Comparison of ENCODE assay signal across 8 cellular contexts in the genomic region with DNA sequence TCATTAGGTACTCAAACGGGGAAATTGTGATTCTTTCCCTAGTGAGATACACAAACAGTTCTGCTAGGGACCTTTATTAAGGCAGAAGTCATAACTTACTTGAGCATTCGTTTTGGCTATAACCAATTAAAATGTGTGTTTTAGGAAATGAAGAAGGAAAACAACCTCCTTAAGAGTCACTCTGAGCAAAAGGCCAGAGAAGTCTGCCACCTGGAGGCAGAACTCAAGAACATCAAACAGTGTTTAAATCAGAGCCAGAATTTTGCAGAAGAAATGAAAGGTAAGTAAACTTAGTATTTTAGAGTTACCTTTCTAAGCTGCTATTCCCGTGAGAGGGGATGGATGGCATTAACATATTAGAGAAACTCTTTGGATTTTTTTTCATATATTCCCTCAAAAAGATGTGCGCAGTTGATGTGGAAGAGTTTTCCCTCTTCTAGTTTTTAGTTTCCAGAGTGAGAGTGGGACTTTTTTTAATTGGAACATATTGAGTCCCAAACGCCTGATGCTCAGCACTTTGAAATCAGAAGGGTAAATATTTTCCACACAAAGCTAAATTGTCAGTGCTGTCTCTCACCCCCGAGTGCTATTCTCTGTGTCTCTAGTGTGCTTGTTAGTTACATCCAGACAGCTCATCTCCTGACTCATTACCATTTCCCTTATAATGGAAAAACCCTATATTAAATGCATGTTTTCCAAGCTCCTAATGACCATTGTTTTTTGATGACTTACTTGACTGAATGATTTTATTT. TPM values are rescaled to one million over a fixed set of nuclear protein-coding genes. Genes with fewer than 3 reads are reported as not detected.
DNase-seq lines count a peak whose midpoint lies in the region; ATAC-seq and TF ChIP-seq lines count a peak whose summit lies in the region.

No MANE protein-coding gene starts in this region.

- no peaks in the 10 kb centered on the region for H3K9me3 ChIP-seq in left ventricle myocardium inferior (replicated peaks)
- H3K9me3 ChIP-seq in adrenal gland (replicated peaks in 1 of 3) = no peaks in the 10 kb centered on the region

- H3K4me3 ChIP-seq in left ventricle myocardium inferior (no peak overlapping the region), NB4 (ENCODE audit: low read depth, low read length) (no peak overlapping the region), adrenal gland (no peak overlapping the region), kidney epithelial cell (ENCODE audit: low read depth, low read length) (no peak overlapping the region)

- DNase-seq in left ventricle myocardium inferior (no peak), left cardiac atrium (no peak), NB4 (ENCODE audit: low read depth) (peak; percentile 48), adrenal gland (peak in 3 of 7 donors; percentile 20 to 41 (median 34)), kidney epithelial cell (ENCODE audit: low read depth) (no peak)
- no peak for DNase-seq in effector CD4-positive, alpha-beta T cell

- H3K36me3 ChIP-seq in left ventricle myocardium inferior = no peaks in the 10 kb centered on the region
- H3K36me3 ChIP-seq in adrenal gland (replicated peaks in 1 of 2) = no peaks in the 10 kb centered on the region
- peaks cover 7% of the 10 kb centered on the region for H3K36me3 ChIP-seq in kidney epithelial cell (ENCODE audit: control insufficient read depth, insufficient read depth, low read length)

- peak; percentile 71 for TF ChIP-seq CTCF in left ventricle myocardium inferior (IDR thresholded peaks at IDR 0.05; ENCODE audit: borderline replicate concordance)
- peak; percentile 64 for TF ChIP-seq CTCF in NB4 (IDR thresholded peaks at IDR 0.05; ENCODE audit: low read depth, low read length)
- TF ChIP-seq CTCF in adrenal gland (IDR thresholded peaks at IDR 0.05) = peak; percentile 35 to 72 (median 56)
- TF ChIP-seq CTCF in kidney epithelial cell (IDR thresholded peaks at IDR 0.05; ENCODE audit: insufficient read depth, low read length, poor library complexity, severe bottlenecking) = peak; percentile 55

- ATAC-seq in left cardiac atrium (no peak), GM21619 (IDR thresholded peaks at IDR 0.05; ENCODE audit: unreplicated experiment) (peak; percentile 68), GM21381 (IDR thresholded peaks at IDR 0.05; ENCODE audit: unreplicated experiment) (no peak)

- H3K27ac ChIP-seq in left ventricle myocardium inferior (replicated peaks) (no peak overlapping the region), adrenal gland (no peak overlapping the region)

- TF ChIP-seq POLR2A in NB4 (IDR thresholded peaks at IDR 0.05; ENCODE audit: extremely low read depth, insufficient read length) = no peak
- no peak for TF ChIP-seq POLR2A in adrenal gland (IDR thresholded peaks at IDR 0.05)

- WGBS in adrenal gland, 4 donors = 62 to 70% (median 70%) methylated on average over 6 of the region's 6 CpGs

- intact Hi-C loops in left ventricle myocardium inferior (cut with micrococcal nuclease) (no loop called here), left cardiac atrium (cut with DNase I) (no loop called here), adrenal gland (cut with DNase I) (loop anchor here in 1 of 2 donors (10.0 kb wide), 1 partner anchor 887 kb away; no protein-coding TSS in a partner anchor)

- H3K4me1 ChIP-seq in left ventricle myocardium inferior = no peaks in the 10 kb centered on the region
- H3K4me1 ChIP-seq in adrenal gland (replicated peaks in 1 of 2) = no peaks in the 10 kb centered on the region

- H3K27me3 ChIP-seq in left ventricle myocardium inferior (ENCODE audit: low read depth) (no peaks in the 10 kb centered on the region), adrenal gland (no peaks in the 10 kb centered on the region), kidney epithelial cell (ENCODE audit: control insufficient read depth, insufficient read depth, low read length) (no peaks in the 10 kb centered on the region)

RNA-seq across cellular contexts. Expression of a gene that starts 34.9 kb away (rescaled TPM):
- total RNA-seq in left ventricle myocardium inferior (1.7 TPM), left cardiac atrium (1 to 10 TPM in 1 of 2 donors, under 1 TPM in 1; 0.60 to 1.6 TPM), adrenal gland (1 to 10 TPM; 1.1 to 4.2 (median 2.9) TPM), kidney epithelial cell (20.2 and 20.6 TPM in 2 replicates)
- 1 to 10 TPM in 1 of 3 donors, under 1 TPM in 2; 0.48 to 5.0 (median 0.77) TPM for polyA plus RNA-seq in adrenal gland
